22 cellular contexts compared by ENCODE assay signal in genomic region chr14:104163541-104163940, GRCh38. TPM values are rescaled to one million over a fixed set of nuclear protein-coding genes. Genes with fewer than 3 reads are reported as not detected.
DNase-seq lines count a peak whose midpoint lies in the region; ATAC-seq and TF ChIP-seq lines count a peak whose summit lies in the region.
"Had no signal": no experiment of that assay in that cellular context is flagged by ENCODE, and none has a peak within 500 bp of the region (broad histone marks: within the 10 kb centered on the region; RNA-seq: fewer than 3 reads in every experiment).

No MANE protein-coding gene starts in this region.

- no peak overlapping the region for H2BK12ac ChIP-seq in neuronal stem cell (ENCODE audit: low read length)

- H2BK5ac ChIP-seq in neuronal stem cell (ENCODE audit: low read length): no peak overlapping the region

- no peak for TF ChIP-seq CTCF in upper lobe of left lung (IDR thresholded peaks at IDR 0.05)

- H3K4me3 ChIP-seq in BLaER1: no peak overlapping the region
- H3K4me3 ChIP-seq in HUES6 (ENCODE audit: low read depth, low read length): no peak overlapping the region
- H3K4me3 ChIP-seq in neuronal stem cell (ENCODE audit: low read length in 2 of 2): no peak overlapping the region
- no peak overlapping the region for H3K4me3 ChIP-seq in upper lobe of left lung
- H3K4me3 ChIP-seq: BLaER1 treated with 17β-estradiol and CSF1 and Interleukin-3, amounts not matched to agents 10 nM and 100 nM; GM12878 had no signal

- WGBS in neuronal stem cell (ENCODE audit: extremely low coverage in 2 of 2, insufficient read length in 2 of 2, insufficient replicate concordance in 1 of 2), 2 donors: no CpG with 5 or more reads among the region's 21 CpGs
- 85 to 92% methylated on average over 10 to 21 of the region's 21 CpGs for WGBS in upper lobe of left lung, 2 donors

- H3K4me2 ChIP-seq in BLaER1: peak overlapping the region; percentile 93; the same call in 1 of the 2 replicates
- no peak overlapping the region for H3K4me2 ChIP-seq in neuronal stem cell (ENCODE audit: insufficient read depth, low read length, poor library complexity, severe bottlenecking)

- H3K27me3 ChIP-seq in BLaER1 (no peaks in the 10 kb centered on the region), HUES6 (ENCODE audit: control insufficient read depth, insufficient read depth, low read length) (no peaks in the 10 kb centered on the region), neuronal stem cell (ENCODE audit: control insufficient read depth in 3 of 3, insufficient read depth in 3 of 3, low read depth in 1 of 3, low read length in 3 of 3) (no peaks in the 10 kb centered on the region), upper lobe of left lung (no peaks in the 10 kb centered on the region)
- H3K27me3 ChIP-seq: BE2C had no signal

- H3K9ac ChIP-seq in BLaER1 (no peak overlapping the region), HUES6 (ENCODE audit: low read length) (peak overlapping the region; percentile 45), neuronal stem cell (ENCODE audit: low read depth, low read length, poor library complexity) (peak overlapping the region; percentile 63)
- H3K9ac ChIP-seq: BLaER1 treated with 17β-estradiol and CSF1 and Interleukin-3, amounts not matched to agents 10 nM and 100 nM had no signal

- no peak overlapping the region for H2AFZ ChIP-seq in neuronal stem cell (ENCODE audit: low read length)

- no peak for DNase-seq in neuronal stem cell (ENCODE audit: low spot score)
- DNase-seq in NOMO-1 treated with DMSO at 0.1 percent for 48 hours (lab: John Stamatoyannopoulos, UW; ENCODE audit: unreplicated experiment): no peak
- no peak for DNase-seq in upper lobe of left lung
- DNase-seq: 8988T; ACHN; BE2C; Caco-2; CD4-positive, alpha-beta T cell; CD8-positive, alpha-beta T cell; DMS 273 treated with DMSO at 0.1 percent for 48 hours; DMS153; DMS53; DMS79; DND-41; EL; GDM1 had no signal

- H3K79me1 ChIP-seq in neuronal stem cell (ENCODE audit: low read depth, low read length): peaks cover 9% of the 10 kb centered on the region

- H4K20me1 ChIP-seq in BLaER1: peaks cover 76% of the 10 kb centered on the region

- H3K18ac ChIP-seq in neuronal stem cell (ENCODE audit: low read length): peak overlapping the region; percentile 0

- H3K27ac ChIP-seq in BLaER1 (no peak overlapping the region), HUES6 (ENCODE audit: low read depth, low read length) (no peak overlapping the region), neuronal stem cell (replicated peaks; ENCODE audit: low read length) (no peak overlapping the region), upper lobe of left lung (no peak overlapping the region)
- H3K27ac ChIP-seq: BLaER1 treated with 17β-estradiol and CSF1 and Interleukin-3, amounts not matched to agents 10 nM and 100 nM; C4-2B had no signal

- H2BK15ac ChIP-seq in neuronal stem cell (ENCODE audit: low read length): no peak overlapping the region

- H3K4me1 ChIP-seq in BLaER1 (peaks cover 75% of the 10 kb centered on the region), HUES6 (ENCODE audit: control insufficient read depth, insufficient read depth, low read length) (no peaks in the 10 kb centered on the region; the same call in 1 of the 2 replicates), neuronal stem cell (ENCODE audit: control insufficient read depth in 2 of 2, insufficient read depth in 1 of 2, low read depth in 1 of 2, low read length in 2 of 2) (no peaks in the 10 kb centered on the region), upper lobe of left lung (no peaks in the 10 kb centered on the region)
- H3K4me1 ChIP-seq: Caco-2 had no signal

- no peak for ATAC-seq in upper lobe of left lung (ENCODE audit: low FRiP score in 2 of 2)
- ATAC-seq: CD8-positive, alpha-beta T cell; GM12878 had no signal

- no peak overlapping the region for H2BK120ac ChIP-seq in neuronal stem cell (ENCODE audit: low read depth, low read length)

- H3K36me3 ChIP-seq in BLaER1 (peaks cover 20% of the 10 kb centered on the region; the same call in 1 of the 2 replicates), HUES6 (ENCODE audit: control insufficient read depth, insufficient read depth, low read length) (peaks cover 11% of the 10 kb centered on the region; the same call in 1 of the 2 replicates), neuronal stem cell (replicated peaks in 1 of 2; ENCODE audit: control insufficient read depth in 2 of 2, insufficient read depth in 2 of 2, low read length in 2 of 2) (peaks cover 0 to 2% of the 10 kb centered on the region in 2 donors), upper lobe of left lung (no peaks in the 10 kb centered on the region)
- H3K36me3 ChIP-seq: BLaER1 treated with 17β-estradiol and CSF1 and Interleukin-3, amounts not matched to agents 10 nM and 100 nM had no signal

- TF ChIP-seq POLR2A in upper lobe of left lung (IDR thresholded peaks at IDR 0.05): no peak

- H3K14ac ChIP-seq in neuronal stem cell (ENCODE audit: low read length): no peak overlapping the region

- no peak overlapping the region for H2AK5ac ChIP-seq in neuronal stem cell (ENCODE audit: low read depth, low read length)

- peak overlapping the region; percentile 5 for H3K23ac ChIP-seq in neuronal stem cell (ENCODE audit: low read depth, low read length, poor library complexity)

- H3K9me3 ChIP-seq in BLaER1: no peaks in the 10 kb centered on the region
- no peaks in the 10 kb centered on the region for H3K9me3 ChIP-seq in HUES6 (ENCODE audit: control insufficient read depth, insufficient read depth, low read depth, low read length)
- no peaks in the 10 kb centered on the region for H3K9me3 ChIP-seq in neuronal stem cell (replicated peaks in 1 of 2; ENCODE audit: control insufficient read depth in 2 of 2, insufficient read depth in 1 of 2, low read depth in 1 of 2, low read length in 2 of 2)
- H3K9me3 ChIP-seq in upper lobe of left lung: no peaks in the 10 kb centered on the region
- H3K9me3 ChIP-seq: BE2C; BLaER1 treated with 17β-estradiol and CSF1 and Interleukin-3, amounts not matched to agents 10 nM and 100 nM; Caco-2 had no signal

- TF ChIP-seq EP300 in upper lobe of left lung (IDR thresholded peaks at IDR 0.05): no peak

- H4K8ac ChIP-seq in neuronal stem cell (ENCODE audit: low read depth, low read length): no peak overlapping the region

- no peak overlapping the region for H3K4ac ChIP-seq in neuronal stem cell (ENCODE audit: low read length)

- no peak overlapping the region for H4K91ac ChIP-seq in neuronal stem cell (ENCODE audit: low read depth, low read length, poor library complexity)

RNA-seq across cellular contexts. Expression of gene KIF26A, which starts 25.2 kb away (rescaled TPM):
- 14.6 TPM for polyA plus RNA-seq in neuronal stem cell (2013, experiment 1 of 2)
- 14.0 TPM for polyA plus RNA-seq in neuronal stem cell (2013, experiment 2 of 2)
- 1 to 10 TPM; 1.8 to 7.3 (median 3.5) TPM for total RNA-seq in upper lobe of left lung
- polyA plus RNA-seq: AG04450, GM12878 had no signal
